ENCODE assay signal across 19 cellular contexts in the genomic region with DNA sequence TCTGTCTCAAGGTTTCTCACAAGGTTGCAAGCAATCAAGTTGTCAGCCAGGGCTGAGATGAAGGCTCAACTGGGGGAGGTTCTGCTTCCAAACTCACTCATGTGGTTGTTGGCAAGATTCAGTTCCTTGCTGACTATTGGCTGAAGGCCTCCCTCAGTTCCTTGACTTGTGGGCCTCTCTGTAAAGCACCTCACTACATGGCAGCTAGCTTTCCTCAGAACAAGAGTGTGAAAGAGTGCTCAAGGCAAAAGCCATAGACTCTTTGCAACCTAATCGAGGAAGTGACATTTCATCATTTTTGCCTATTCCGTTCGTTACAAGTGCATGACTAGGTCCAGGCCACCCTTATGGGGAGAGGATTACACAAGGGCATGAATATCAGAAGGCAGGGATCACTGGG. TPM values are rescaled to one million over a fixed set of nuclear protein-coding genes. Genes with fewer than 3 reads are reported as not detected.
DNase-seq lines count a peak whose midpoint lies in the region; ATAC-seq and TF ChIP-seq lines count a peak whose summit lies in the region.
"Had no signal": no experiment of that assay in that cellular context is flagged by ENCODE, and none has a peak within 500 bp of the region (broad histone marks: within the 10 kb centered on the region; RNA-seq: fewer than 3 reads in every experiment).

No MANE protein-coding gene starts in this region.

- H3K4me1 ChIP-seq in neural progenitor cell, result peaks cover 9% of the 10 kb centered on the region

- no peak overlapping the region for H3K4me2 ChIP-seq in neural progenitor cell

- peaks cover 15% of the 10 kb centered on the region for H3K27me3 Mint-ChIP-seq in activated T-cell treated with anti-CD3 and anti-CD28 coated beads, Interleukin-2, amount 50 U/mL, for 24 hours
- no peaks in the 10 kb centered on the region for H3K27me3 Mint-ChIP-seq in activated T-helper 1 cell treated with anti-CD3 and anti-CD28 coated beads, Interleukin-12 subunit alpha, Interleukin-12 subunit beta, Interleukin-2, Interleukin-4 antibody, amounts not matched to agents 30 ng/mL and 10 ng/mL and 1 ng/mL, durations not matched to agents 14 hours and 24 hours and 36 hours (ENCODE audit: insufficient read depth)
- peaks cover 5% of the 10 kb centered on the region for H3K27me3 Mint-ChIP-seq in neural progenitor cell (ENCODE audit: insufficient read depth, low read depth)

- ATAC-seq in GM21423 (IDR thresholded peaks at IDR 0.05; ENCODE audit: unreplicated experiment) (no peak), HG03280 (IDR thresholded peaks at IDR 0.05; ENCODE audit: unreplicated experiment) (no peak)
- ATAC-seq: right cardiac atrium had no signal

- no peak for DNase-seq in activated T-cell treated with anti-CD3 and anti-CD28 coated beads, Interleukin-2, amount 50 U/mL, for 24 hours
- DNase-seq in activated T-cell treated with anti-CD3 and anti-CD28 coated beads for 4 hours (no peak), NB4 (ENCODE audit: low read depth) (peak; percentile 93), neural progenitor cell (ENCODE audit: low spot score) (no peak), superior temporal gyrus (ENCODE audit: extremely low spot score) (no peak)
- no peak for DNase-seq in activated T-helper 1 cell treated with anti-CD3 and anti-CD28 coated beads, Interleukin-12 subunit alpha, Interleukin-12 subunit beta, Interleukin-2, Interleukin-4 antibody, amounts not matched to agents 30 ng/mL and 10 ng/mL and 1 ng/mL, durations not matched to agents 14 hours and 24 hours and 36 hours (ENCODE audit: low spot score)
- DNase-seq: activated CD8-positive, alpha-beta memory T cell treated with anti-CD3 and anti-CD28 coated beads for 24 hours; GM23248; mesenchymal stem cell; NCI-H146; NCI-H526 treated with DMSO at 0.1 percent for 48 hours; right cardiac atrium; stimulated activated CD4-positive, alpha-beta T cell treated with anti-CD3 and anti-CD28 coated beads, Interleukin-2, amount 100 ng/mL, for 24 hours had no signal

- H3K27me3 ChIP-seq in neural progenitor cell, result no peaks in the 10 kb centered on the region

- H3K79me2 ChIP-seq in neural progenitor cell (ENCODE audit: low read depth), result no peaks in the 10 kb centered on the region

- H3K4me3 ChIP-seq in NB4 (ENCODE audit: low read depth, low read length) (peak overlapping the region; percentile 57), neural progenitor cell (no peak overlapping the region)
- H3K4me3 ChIP-seq: GM23248 had no signal

- H2AFZ ChIP-seq in neural progenitor cell (replicated peaks), result peak overlapping the region; percentile 80
- H2AFZ ChIP-seq: GM23248 had no signal

- intact Hi-C loops in activated T-helper 1 cell treated with anti-CD3 and anti-CD28 coated beads, Interleukin-12 subunit alpha, Interleukin-12 subunit beta, Interleukin-2, Interleukin-4 antibody, amounts not matched to agents 30 ng/mL and 10 ng/mL and 1 ng/mL, durations not matched to agents 14 hours and 24 hours and 36 hours (cut with micrococcal nuclease), result no loop called here

- H3K27ac Mint-ChIP-seq in activated T-cell treated with anti-CD3 and anti-CD28 coated beads, Interleukin-2, amount 50 U/mL, for 24 hours, result peak overlapping the region; percentile 34
- peak overlapping the region; percentile 67 for H3K27ac Mint-ChIP-seq in activated T-helper 1 cell treated with anti-CD3 and anti-CD28 coated beads, Interleukin-12 subunit alpha, Interleukin-12 subunit beta, Interleukin-2, Interleukin-4 antibody, amounts not matched to agents 30 ng/mL and 10 ng/mL and 1 ng/mL, durations not matched to agents 14 hours and 24 hours and 36 hours
- H3K27ac Mint-ChIP-seq in neural progenitor cell, result no peak overlapping the region

- no peak overlapping the region for H3K9ac ChIP-seq in neural progenitor cell
- H3K9ac ChIP-seq: GM23248 had no signal

- H3K36me3 Mint-ChIP-seq in activated T-cell treated with anti-CD3 and anti-CD28 coated beads, Interleukin-2, amount 50 U/mL, for 24 hours (ENCODE audit: low read depth), result no peaks in the 10 kb centered on the region
- H3K36me3 Mint-ChIP-seq in activated T-helper 1 cell treated with anti-CD3 and anti-CD28 coated beads, Interleukin-12 subunit alpha, Interleukin-12 subunit beta, Interleukin-2, Interleukin-4 antibody, amounts not matched to agents 30 ng/mL and 10 ng/mL and 1 ng/mL, durations not matched to agents 14 hours and 24 hours and 36 hours (ENCODE audit: low read depth), result no peaks in the 10 kb centered on the region
- no peaks in the 10 kb centered on the region for H3K36me3 Mint-ChIP-seq in neural progenitor cell

- no peak overlapping the region for H3K27ac ChIP-seq in neural progenitor cell
- H3K27ac ChIP-seq: epithelial cell of prostate, GM23248 had no signal

- H3K4me1 Mint-ChIP-seq in activated T-cell treated with anti-CD3 and anti-CD28 coated beads, Interleukin-2, amount 50 U/mL, for 24 hours (ENCODE audit: low read depth), result peaks cover 18% of the 10 kb centered on the region
- H3K4me1 Mint-ChIP-seq in activated T-helper 1 cell treated with anti-CD3 and anti-CD28 coated beads, Interleukin-12 subunit alpha, Interleukin-12 subunit beta, Interleukin-2, Interleukin-4 antibody, amounts not matched to agents 30 ng/mL and 10 ng/mL and 1 ng/mL, durations not matched to agents 14 hours and 24 hours and 36 hours (ENCODE audit: low read depth), result peaks cover 8% of the 10 kb centered on the region
- H3K4me1 Mint-ChIP-seq in neural progenitor cell, result peaks cover 7% of the 10 kb centered on the region
- H3K4me1 Mint-ChIP-seq: IgD-negative memory B cell had no signal

- no peak overlapping the region for H3K4me3 Mint-ChIP-seq in activated T-cell treated with anti-CD3 and anti-CD28 coated beads, Interleukin-2, amount 50 U/mL, for 24 hours
- H3K4me3 Mint-ChIP-seq in activated T-helper 1 cell treated with anti-CD3 and anti-CD28 coated beads, Interleukin-12 subunit alpha, Interleukin-12 subunit beta, Interleukin-2, Interleukin-4 antibody, amounts not matched to agents 30 ng/mL and 10 ng/mL and 1 ng/mL, durations not matched to agents 14 hours and 24 hours and 36 hours, result no peak overlapping the region
- H3K4me3 Mint-ChIP-seq in neural progenitor cell, result no peak overlapping the region
- H3K4me3 Mint-ChIP-seq: IgD-negative memory B cell had no signal

- H3K36me3 ChIP-seq in neural progenitor cell, result no peaks in the 10 kb centered on the region

- no peaks in the 10 kb centered on the region for H3K9me3 ChIP-seq in neural progenitor cell (ENCODE audit: low read depth)

- H3F3A ChIP-seq in neural progenitor cell (ENCODE audit: low read depth), result peaks cover 11% of the 10 kb centered on the region

- no peaks in the 10 kb centered on the region for H3K9me3 Mint-ChIP-seq in activated T-cell treated with anti-CD3 and anti-CD28 coated beads, Interleukin-2, amount 50 U/mL, for 24 hours
- H3K9me3 Mint-ChIP-seq in activated T-helper 1 cell treated with anti-CD3 and anti-CD28 coated beads, Interleukin-12 subunit alpha, Interleukin-12 subunit beta, Interleukin-2, Interleukin-4 antibody, amounts not matched to agents 30 ng/mL and 10 ng/mL and 1 ng/mL, durations not matched to agents 14 hours and 24 hours and 36 hours, result no peaks in the 10 kb centered on the region
- no peaks in the 10 kb centered on the region for H3K9me3 Mint-ChIP-seq in neural progenitor cell

- H4K20me1 ChIP-seq in neural progenitor cell (ENCODE audit: low read depth), result no peaks in the 10 kb centered on the region

- TF ChIP-seq CTCF in NB4 (IDR thresholded peaks at IDR 0.05; ENCODE audit: low read depth, low read length), result no peak
- no peak for TF ChIP-seq CTCF in neural progenitor cell (IDR thresholded peaks at IDR 0.05)

- peak; percentile 31 for TF ChIP-seq POLR2A in NB4 (IDR thresholded peaks at IDR 0.05; ENCODE audit: extremely low read depth, insufficient read length)

RNA-seq across cellular contexts. Expression of a gene that starts 52.0 kb away (rescaled TPM):
- total RNA-seq in activated T-helper 1 cell treated with anti-CD3 and anti-CD28 coated beads, Interleukin-12 subunit alpha, Interleukin-12 subunit beta, Interleukin-2, Interleukin-4 antibody, amounts not matched to agents 30 ng/mL and 10 ng/mL and 1 ng/mL, durations not matched to agents 14 hours and 24 hours and 36 hours, result not detected in 2 replicates
- total RNA-seq in neural progenitor cell (ENCODE audit: low replicate concordance), result not detected in 2 replicates
- total RNA-seq: A673, GM23248, urinary bladder had no signal

RNA-seq across cellular contexts. Expression of a gene that starts 52.0 kb away (rescaled TPM):
- 29.0 and 30.0 TPM in 2 replicates for total RNA-seq in activated T-helper 1 cell treated with anti-CD3 and anti-CD28 coated beads, Interleukin-12 subunit alpha, Interleukin-12 subunit beta, Interleukin-2, Interleukin-4 antibody, amounts not matched to agents 30 ng/mL and 10 ng/mL and 1 ng/mL, durations not matched to agents 14 hours and 24 hours and 36 hours
- 44.2 and 81.0 TPM in 2 replicates for total RNA-seq in neural progenitor cell (ENCODE audit: low replicate concordance)
